ENCODE assay signal across 8 cellular contexts in the genomic region with DNA sequence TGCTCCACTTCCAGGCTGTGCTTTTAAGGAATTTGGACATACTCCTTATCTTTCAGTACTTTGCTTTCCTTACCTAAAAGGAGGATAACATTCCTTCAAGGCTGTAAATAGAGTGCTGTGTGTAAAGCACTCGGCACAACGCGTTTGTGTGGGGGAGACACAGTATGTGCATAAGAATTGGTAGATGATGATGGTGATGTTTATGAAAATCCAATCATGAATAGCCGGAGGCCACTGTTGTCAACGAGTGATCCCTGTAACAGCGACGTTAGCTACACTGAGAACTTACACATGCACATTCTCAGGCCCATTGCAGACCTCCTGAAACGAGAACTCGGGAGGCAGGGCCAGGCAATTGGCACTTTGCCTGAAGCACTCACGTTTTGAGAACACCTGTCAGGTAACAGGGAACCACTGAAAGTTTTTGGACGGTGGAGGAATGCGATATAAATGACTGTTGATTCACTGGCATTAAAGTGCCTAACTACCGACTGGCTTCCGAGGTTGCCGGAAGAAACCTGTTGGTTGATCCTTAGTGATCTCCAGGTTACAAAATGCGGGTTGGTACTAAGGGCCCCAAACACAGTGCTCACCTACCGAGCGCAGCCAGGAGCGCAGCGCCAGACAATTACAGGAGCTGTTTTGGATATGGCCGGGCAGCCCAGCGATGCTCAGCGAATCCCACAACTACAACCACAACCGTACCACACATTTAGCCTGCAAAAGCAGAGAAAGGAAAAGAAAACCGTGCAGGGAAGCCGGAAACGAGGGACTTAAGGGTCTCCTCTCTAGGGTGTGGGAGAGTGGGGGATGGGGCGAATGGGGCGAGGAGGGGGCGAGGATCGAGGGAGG. TPM values are rescaled to one million over a fixed set of nuclear protein-coding genes. Genes with fewer than 3 reads are reported as not detected.
DNase-seq lines count a peak whose midpoint lies in the region; ATAC-seq and TF ChIP-seq lines count a peak whose summit lies in the region.

No MANE protein-coding gene starts in this region.

- no peaks in the 10 kb centered on the region for H3K36me3 ChIP-seq in heart left ventricle

- peaks cover 17% of the 10 kb centered on the region for H3K4me1 Mint-ChIP-seq in activated T-helper 17 cell treated with anti-CD3 and anti-CD28 coated beads, Interleukin-2, amount 50 U/mL, for 72 hours

- no peak overlapping the region for H3K4me3 Mint-ChIP-seq in activated T-helper 17 cell treated with anti-CD3 and anti-CD28 coated beads, Interleukin-2, amount 50 U/mL, for 72 hours

- H3K27me3 Mint-ChIP-seq in activated T-helper 17 cell treated with anti-CD3 and anti-CD28 coated beads, Interleukin-2, amount 50 U/mL, for 72 hours = no peaks in the 10 kb centered on the region

- peaks cover 10% of the 10 kb centered on the region for H3K9me3 Mint-ChIP-seq in activated T-helper 17 cell treated with anti-CD3 and anti-CD28 coated beads, Interleukin-2, amount 50 U/mL, for 72 hours

- intact Hi-C loops in heart left ventricle (cut with DNase I) = loop anchor here in 9 of 10 donors (2.0 to 10.0 kb wide), 17 partner anchors 46 to 282 kb away; a partner anchor contains a TSS

- 9 to 13% (median 10%) methylated on average over 28 to 31 of the region's 31 CpGs for WGBS in heart left ventricle, 4 donors

- H3K27me3 ChIP-seq in HL-60 (ENCODE audit: insufficient read depth, poor library complexity, severe bottlenecking) (no peaks in the 10 kb centered on the region), heart left ventricle (no peaks in the 10 kb centered on the region)

- no peak for TF ChIP-seq POLR2A in heart left ventricle (IDR thresholded peaks at IDR 0.05)

- peaks cover 0 to 34% (median 21%) of the 10 kb centered on the region in 12 donors for H3K4me1 ChIP-seq in heart left ventricle

- DNase-seq in AG10803 (ENCODE audit: low read depth) (peak; percentile 25), HL-60 (ENCODE audit: low read depth in 1 of 2, low spot score in 1 of 2) (no peak), heart left ventricle (peak in 3 of 5 donors; percentile 29 to 45 (median 31)), pons (ENCODE audit: low spot score) (peak; percentile 54), COLO829 (ENCODE audit: low spot score) (no peak)
- no peak for DNase-seq in central memory CD4-positive, alpha-beta T cell

- peaks cover 6% of the 10 kb centered on the region for H3K36me3 Mint-ChIP-seq in activated T-helper 17 cell treated with anti-CD3 and anti-CD28 coated beads, Interleukin-2, amount 50 U/mL, for 72 hours (ENCODE audit: low read depth)

- peak overlapping the region; percentile 38 for H3K27ac ChIP-seq in HL-60 (replicated peaks)
- H3K27ac ChIP-seq in heart left ventricle = peak overlapping the region; percentile 64 to 95 (median 92)

- TF ChIP-seq CTCF in AG10803 (conservative IDR thresholded peaks at IDR 0.05; ENCODE audit: low read length) = no peak; the same call in 1 of the 2 replicates
- no peak for TF ChIP-seq CTCF in HL-60 (IDR thresholded peaks at IDR 0.05; ENCODE audit: insufficient read depth, low read length)
- no peak for TF ChIP-seq CTCF in heart left ventricle (IDR thresholded peaks at IDR 0.05)

- peaks cover 0 to 10% (median 0%) of the 10 kb centered on the region in 12 donors for H3K9me3 ChIP-seq in heart left ventricle

- H3K27ac Mint-ChIP-seq in activated T-helper 17 cell treated with anti-CD3 and anti-CD28 coated beads, Interleukin-2, amount 50 U/mL, for 72 hours = peak overlapping the region; percentile 74

- ATAC-seq in activated T-helper 17 cell treated with anti-CD3 and anti-CD28 coated beads, Interleukin-2, amount 50 U/mL, for 72 hours (replicated peaks) = no peak
- ATAC-seq in heart left ventricle = peak; percentile 6 to 31 (median 22)
- ATAC-seq in GM21381 (IDR thresholded peaks at IDR 0.05; ENCODE audit: unreplicated experiment) = no peak

- H3K4me3 ChIP-seq in AG10803 (ENCODE audit: low read length) = peak overlapping the region; percentile 76
- peak overlapping the region; percentile 47 for H3K4me3 ChIP-seq in HL-60 (replicated peaks; ENCODE audit: insufficient read depth, low read length)
- peak overlapping the region; percentile 62 to 88 (median 72) for H3K4me3 ChIP-seq in heart left ventricle

RNA-seq across cellular contexts. Expression of a gene that starts 1.0 kb away (rescaled TPM):
- 10 to 100 TPM; 26.4 to 54.9 TPM for total RNA-seq in activated T-helper 17 cell treated with anti-CD3 and anti-CD28 coated beads, Interleukin-2, amount 50 U/mL, for 72 hours
- 100 to 1,000 TPM in 6 of 9 donors, 10 to 100 TPM in 3; 65.3 to 146 (median 114) TPM for total RNA-seq in heart left ventricle
- 100 to 1,000 TPM in 1 of 2 donors, 10 to 100 TPM in 1; 52.7 to 192 TPM for polyA plus RNA-seq in heart left ventricle

Comparison
In these comparisons a context has a peak if more than half of its experiments do, and no peak if none do; other contexts are left out.
1. DNase-seq: peak in AG10803 (single experiment), heart left ventricle (3 of 5) and pons (single experiment); none in HL-60 (0 of 2), COLO829 (single experiment) and central memory CD4-positive, alpha-beta T cell (single experiment).
2. ATAC-seq: peak in heart left ventricle (4 of 4); none in activated T-helper 17 cell treated with anti-CD3 and anti-CD28 coated beads, Interleukin-2, amount 50 U/mL, for 72 hours (single experiment) and GM21381 (single experiment).
3. Peak in every context shown above with its lines, with median percentiles within 50 percentile points of each other: H3K4me3 ChIP-seq.